Comparison of ENCODE assay signal across 26 cellular contexts in genomic region chr13:75968103-75968838, GRCh38.
DNase-seq lines count a peak whose midpoint lies in the region; ATAC-seq and TF ChIP-seq lines count a peak whose summit lies in the region.
"Had no signal": no experiment of that assay in that cellular context is flagged by ENCODE, and none has a peak within 500 bp of the region (broad histone marks: within the 10 kb centered on the region; RNA-seq: fewer than 3 reads in every experiment).

No MANE protein-coding gene starts in this region.

- no peak overlapping the region for H3K18ac ChIP-seq in trophoblast cell (ENCODE audit: low read length)

- no peak for TF ChIP-seq CTCF in upper lobe of right lung (IDR thresholded peaks at IDR 0.05)

- H3K23ac ChIP-seq in trophoblast cell (ENCODE audit: low read length) = no peak overlapping the region

- H4K12ac ChIP-seq in trophoblast cell (ENCODE audit: low read depth, low read length) = no peak overlapping the region

- H2AFZ ChIP-seq in trophoblast cell (ENCODE audit: insufficient read depth, low read length, poor library complexity) = no peak overlapping the region
- H2AFZ ChIP-seq: hepatocyte, PC-9 had no signal

- no peak overlapping the region for H3K9ac ChIP-seq in trophoblast cell (ENCODE audit: low read length)

- no peak overlapping the region for H2BK12ac ChIP-seq in trophoblast cell (ENCODE audit: low read length)

- no peaks in the 10 kb centered on the region for H3K79me2 ChIP-seq in trophoblast cell (ENCODE audit: control insufficient read depth, insufficient read depth, low read length, poor library complexity)
- H3K79me2 ChIP-seq: hepatocyte had no signal

- H2AK5ac ChIP-seq in trophoblast cell (ENCODE audit: low read length) = no peak overlapping the region

- H3K4me3 ChIP-seq in trophoblast cell (ENCODE audit: low read depth, low read length) (no peak overlapping the region), upper lobe of right lung (no peak overlapping the region)
- H3K4me3 ChIP-seq: hepatocyte, PC-9, SJCRH30, testis had no signal

- intact Hi-C loops in upper lobe of right lung (cut with DNase I) = no loop called here

- no peak overlapping the region for H4K8ac ChIP-seq in trophoblast cell (ENCODE audit: low read depth, low read length)

- H4K91ac ChIP-seq in trophoblast cell (ENCODE audit: low read depth, low read length) = no peak overlapping the region

- no peaks in the 10 kb centered on the region for H3K27me3 ChIP-seq in trophoblast cell (ENCODE audit: insufficient read depth, low read length)
- H3K27me3 ChIP-seq in upper lobe of right lung = no peaks in the 10 kb centered on the region
- H3K27me3 ChIP-seq: hepatocyte, SJCRH30, testis had no signal

- no peak overlapping the region for H3K4ac ChIP-seq in trophoblast cell (ENCODE audit: low read depth, low read length)

- no peak overlapping the region for H3K14ac ChIP-seq in trophoblast cell (ENCODE audit: low read length)

- no peaks in the 10 kb centered on the region for H3K79me1 ChIP-seq in trophoblast cell (ENCODE audit: low read length)

- H3K9me3 ChIP-seq in trophoblast cell (ENCODE audit: insufficient read depth, low read depth, low read length) (no peaks in the 10 kb centered on the region), upper lobe of right lung (no peaks in the 10 kb centered on the region)
- H3K9me3 ChIP-seq: SJCRH30, testis had no signal

- DNase-seq in GM04503 (ENCODE audit: low read depth) (peak; percentile 13), M059J (ENCODE audit: low read depth) (peak; percentile 24), epithelial cell of prostate (ENCODE audit: low read depth, low spot score) (peak; percentile 27), trophoblast cell (peak; percentile 55 to 85), upper lobe of right lung (no peak), SW480 (ENCODE audit: low spot score) (no peak), DMS114 treated with DMSO at 0.1 percent for 48 hours (lab: John Stamatoyannopoulos, UW; ENCODE audit: unreplicated experiment) (no peak)
- DNase-seq in stimulated activated naive CD4-positive, alpha-beta T cell treated with Interleukin-2 at 50 U/mL for 16 hours (lab: John Stamatoyannopoulos, UW) = no peak
- DNase-seq: activated CD4-positive, alpha-beta T cell treated with anti-CD3 and anti-CD28 coated beads for 1 hour; activated CD8-positive, alpha-beta T cell treated with anti-CD3 and anti-CD28 coated beads, Interleukin-2, amount 10 ng/mL, durations not matched to agents 7 days and 5 days; activated gamma-delta T cell treated with Interleukin-2 at 50 U/mL for 16 hours; AML-193; CD8-positive, alpha-beta memory T cell; cortex of kidney; DMS79 treated with DMSO at 0.1 percent for 48 hours; foreskin melanocyte; immature natural killer cell; NCI-H1092; NCI-H1930; NCI-H345; SJCRH30; T-helper 1 cell; testis had no signal

- no peak for ATAC-seq in upper lobe of right lung
- ATAC-seq: activated CD8-positive, alpha-beta T cell treated with anti-CD3 and anti-CD28 coated beads, Interleukin-2, amount 10 ng/mL, durations not matched to agents 7 days and 5 days; stimulated activated effector memory CD8-positive, alpha-beta T cell treated with anti-CD3 and anti-CD28 coated beads, Interleukin-12 subunit alpha, Interleukin-12 subunit beta, amount 100 ng/mL, for 72 hours had no signal

- H3K4me2 ChIP-seq in trophoblast cell (ENCODE audit: low read length) = no peak overlapping the region
- H3K4me2 ChIP-seq: hepatocyte, PC-9 had no signal

- H2BK5ac ChIP-seq in trophoblast cell (ENCODE audit: low read depth, low read length, poor library complexity) = no peak overlapping the region

- WGBS in trophoblast cell (ENCODE audit: extremely low coverage, insufficient coverage, insufficient read length) = no CpG with 5 or more reads among the region's 4 CpGs

- no peaks in the 10 kb centered on the region for H3K36me3 ChIP-seq in trophoblast cell (ENCODE audit: control insufficient read depth in 1 of 2, insufficient read depth in 2 of 2, low read length in 2 of 2)
- H3K36me3 ChIP-seq in upper lobe of right lung = no peaks in the 10 kb centered on the region
- H3K36me3 ChIP-seq: SJCRH30 had no signal

- no peak overlapping the region for H2BK120ac ChIP-seq in trophoblast cell (ENCODE audit: insufficient read depth, low read length, poor library complexity)

- H3K27ac ChIP-seq in epithelial cell of prostate (no peak overlapping the region), trophoblast cell (ENCODE audit: low read depth, low read length) (no peak overlapping the region), upper lobe of right lung (no peak overlapping the region)
- H3K27ac ChIP-seq: hepatocyte, PC-9, SJCRH30, testis had no signal

- H3K4me1 ChIP-seq in trophoblast cell (ENCODE audit: control insufficient read depth in 1 of 2, insufficient read depth in 2 of 2, low read length in 2 of 2) (peaks cover 0 to 3% of the 10 kb centered on the region in 2 experiments), upper lobe of right lung (no peaks in the 10 kb centered on the region)
- H3K4me1 ChIP-seq: SJCRH30, testis had no signal

Comparison
In these comparisons a context has a peak if more than half of its experiments do, and no peak if none do; other contexts are left out.
1. DNase-seq: peak in GM04503 (single experiment), M059J (single experiment), epithelial cell of prostate (single experiment) and trophoblast cell (2 of 2); none in upper lobe of right lung (single experiment), SW480 (single experiment), stimulated activated naive CD4-positive, alpha-beta T cell treated with Interleukin-2 at 50 U/mL for 16 hours (single experiment) and DMS114 treated with DMSO at 0.1 percent for 48 hours (single experiment).